Comparison of ENCODE assay signal across 15 cellular contexts in the genomic region with DNA sequence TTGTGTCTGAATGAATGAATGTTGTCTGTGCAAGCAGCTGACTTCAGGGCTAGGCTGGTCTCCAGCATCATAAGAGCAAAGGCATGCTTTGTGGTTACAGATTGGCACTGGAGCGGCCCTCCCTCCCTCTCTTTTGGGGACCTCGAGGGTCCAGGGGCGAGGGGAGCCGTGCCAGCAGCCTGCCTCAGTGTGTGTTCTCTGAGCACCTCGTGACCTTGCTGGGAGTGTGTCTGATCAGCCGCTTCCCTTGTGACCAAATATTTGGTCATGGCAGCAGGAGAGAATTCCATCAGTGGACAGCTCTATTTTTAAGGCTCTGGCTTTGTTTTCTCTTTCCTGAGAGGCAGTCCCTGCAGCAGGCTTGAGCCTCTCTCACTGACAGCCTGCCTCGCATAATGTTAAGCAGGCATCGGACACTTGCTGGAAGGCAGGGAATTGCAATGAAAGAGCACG.
DNase-seq lines count a peak whose midpoint lies in the region; ATAC-seq, FAIRE-seq and TF ChIP-seq lines count a peak whose summit lies in the region.
"Had no signal": no experiment of that assay in that cellular context is flagged by ENCODE, and none has a peak within 500 bp of the region (broad histone marks: within the 10 kb centered on the region; RNA-seq: fewer than 3 reads in every experiment).

No MANE protein-coding gene starts in this region.

- H3K27me3 ChIP-seq in HepG2 (ENCODE audit: control insufficient read depth in 1 of 2, insufficient read depth in 2 of 2, low read length in 2 of 2), result peaks cover 0 to 3% of the 10 kb centered on the region in 2 experiments; a peak in 1 of 5 replicates
- no peaks in the 10 kb centered on the region for H3K27me3 ChIP-seq in right lobe of liver
- no peaks in the 10 kb centered on the region for H3K27me3 ChIP-seq in neural cell (ENCODE audit: insufficient read depth, low read depth, low read length)
- H3K27me3 ChIP-seq in CD4-positive, alpha-beta T cell (ENCODE audit: control insufficient read depth, insufficient read depth, low read length), result no peaks in the 10 kb centered on the region
- H3K27me3 ChIP-seq in uterus, result no peaks in the 10 kb centered on the region
- H3K27me3 ChIP-seq: body of pancreas had no signal

- H2AFZ ChIP-seq in HepG2 (ENCODE audit: low read length) (no peak overlapping the region), neural cell (ENCODE audit: low read depth, low read length) (no peak overlapping the region)

- H3K9me3 ChIP-seq in HepG2 (ENCODE audit: low read length) (no peaks in the 10 kb centered on the region), right lobe of liver (no peaks in the 10 kb centered on the region), neural cell (ENCODE audit: low read length) (no peaks in the 10 kb centered on the region), uterus (no peaks in the 10 kb centered on the region)
- H3K9me3 ChIP-seq in CD4-positive, alpha-beta T cell (ENCODE audit: control insufficient read depth, low read length), result no peaks in the 10 kb centered on the region
- H3K9me3 ChIP-seq: body of pancreas had no signal

- no peak for TF ChIP-seq CTCF in HepG2 (CRISPR knock-in tag; IDR thresholded peaks at IDR 0.05)
- no peak for TF ChIP-seq CTCF in right lobe of liver (IDR thresholded peaks at IDR 0.05)
- TF ChIP-seq CTCF in neural cell (IDR thresholded peaks at IDR 0.05; ENCODE audit: poor library complexity, severe bottlenecking), result no peak
- TF ChIP-seq CTCF in CD4-positive, alpha-beta T cell (IDR thresholded peaks at IDR 0.05), result no peak
- TF ChIP-seq CTCF in uterus (IDR thresholded peaks at IDR 0.05), result no peak

- WGBS in HepG2 (ENCODE audit: low lambda C conversion rate), result 9% methylated on average over 6 of the region's 9 CpGs
- WGBS in right lobe of liver (ENCODE audit: insufficient coverage, low coverage, low lambda C conversion rate, missing lambda C conversion rate), result 23% methylated on average over 5 of the region's 9 CpGs

- peak overlapping the region; percentile 3; the same call in 1 of the 2 replicates for H3K4me2 ChIP-seq in HepG2 (ENCODE audit: low read depth, low read length)
- no peak overlapping the region for H3K4me2 ChIP-seq in neural cell (ENCODE audit: low read length)
- H3K4me2 ChIP-seq: A549 had no signal

- H3K36me3 Mint-ChIP-seq in CD4-positive, alpha-beta T cell (ENCODE audit: low read depth), result no peaks in the 10 kb centered on the region
- H3K36me3 Mint-ChIP-seq: mesothelial cell of epicardium had no signal

- no peaks in the 10 kb centered on the region for H3K9me2 ChIP-seq in neural cell (ENCODE audit: insufficient read depth, low read length)

- BruUV-seq in HepG2 (replicated peaks; lab: Mats Ljungman, UMichigan), result no TSS peak

- intact Hi-C loops in HepG2 (cut with micrococcal nuclease; ENCODE audit: unreplicated experiment) (no loop called here), right lobe of liver (cut with DNase I) (loop anchor here in 1 of 2 donors (10.0 kb wide), 1 partner anchor 148 kb away; no protein-coding TSS in a partner anchor), Right ventricle myocardium superior (cut with DNase I) (no loop called here), uterus (cut with DNase I; ENCODE audit: low total_unique reads) (no loop called here)
- intact Hi-C loops in CD4-positive, alpha-beta T cell (cut with DNase I, micrococcal nuclease), result no loop called here

- no peaks in the 10 kb centered on the region for H3K9me3 Mint-ChIP-seq in CD4-positive, alpha-beta T cell
- H3K9me3 Mint-ChIP-seq: mesothelial cell of epicardium had no signal

- H3K4me1 Mint-ChIP-seq in CD4-positive, alpha-beta T cell (ENCODE audit: low read depth), result no peaks in the 10 kb centered on the region

- H3K79me2 ChIP-seq in HepG2 (ENCODE audit: insufficient read depth, low read length) (no peaks in the 10 kb centered on the region), neural cell (replicated peaks; ENCODE audit: insufficient read depth, low read length) (no peaks in the 10 kb centered on the region)

- H3K4me1 ChIP-seq in HepG2 (ENCODE audit: insufficient read depth, low read length), result peaks cover 17% of the 10 kb centered on the region; the same call in 1 of the 2 replicates
- no peaks in the 10 kb centered on the region for H3K4me1 ChIP-seq in right lobe of liver
- no peaks in the 10 kb centered on the region for H3K4me1 ChIP-seq in uterus
- H3K4me1 ChIP-seq: A549 had no signal

- FAIRE-seq in HepG2 (lab: Jason Lieb, UNC), result no peak
- FAIRE-seq: A549, frontal cortex had no signal

- TF ChIP-seq EP300 in HepG2 (IDR thresholded peaks at IDR 0.05; ENCODE audit: low read depth in 2 of 2, low read length in 2 of 2) (no peak), HepG2 (CRISPR knock-in tag; IDR thresholded peaks at IDR 0.05; ENCODE audit: borderline replicate concordance) (no peak), neural cell (conservative IDR thresholded peaks at IDR 0.05; ENCODE audit: poor library complexity, severe bottlenecking) (no peak)

- H3F3A ChIP-seq in neural cell (ENCODE audit: insufficient read depth, low read length, poor library complexity, severe bottlenecking), result no peaks in the 10 kb centered on the region

- H3K4me3 ChIP-seq in HepG2 (replicated peaks in 1 of 3; ENCODE audit: insufficient read depth in 1 of 3, low read depth in 2 of 3, low read length in 3 of 3) (no peak overlapping the region), right lobe of liver (no peak overlapping the region), neural cell (ENCODE audit: low read length) (peak overlapping the region; percentile 0), uterus (no peak overlapping the region)
- H3K4me3 ChIP-seq: A549, body of pancreas had no signal

- H3K9ac ChIP-seq in HepG2 (ENCODE audit: insufficient read depth, low read depth, low read length), result no peak overlapping the region
- H3K9ac ChIP-seq in neural cell (ENCODE audit: low read length), result no peak overlapping the region

- ATAC-seq in HepG2, result peak; percentile 33
- no peak for ATAC-seq in right lobe of liver
- ATAC-seq in Right ventricle myocardium superior (ENCODE audit: poor library complexity), result peak; percentile 85
- ATAC-seq in CD4-positive, alpha-beta T cell (ENCODE audit: poor library complexity), result no peak
- ATAC-seq in HG03442 (IDR thresholded peaks at IDR 0.05; ENCODE audit: unreplicated experiment), result no peak
- ATAC-seq: A549, body of pancreas had no signal

- CTCF ChIA-PET in HepG2 (lab: Yijun Ruan, JAX; ENCODE audit: low intra/inter-chr PET ratio, low total read pairs), result no interaction called here
- CTCF ChIA-PET in CD4-positive, alpha-beta T cell (lab: Charles Lee), result no interaction called here

- no peak for DNase-seq in HepG2 (ENCODE audit: low spot score)
- no peak for DNase-seq in right lobe of liver
- peak; percentile 63 for DNase-seq in Right ventricle myocardium superior
- DNase-seq in CD4-positive, alpha-beta T cell, result no peak
- DNase-seq in germinal center (ENCODE audit: low spot score), result no peak
- DNase-seq in uterus, result no peak
- DNase-seq: NCI-H1092 treated with DMSO at 0.1 percent for 48 hours, NCI-H524 treated with DMSO at 0.1 percent for 48 hours, WERI-Rb-1 had no signal

- H4K20me1 ChIP-seq in HepG2 (ENCODE audit: insufficient read depth, low read length), result no peaks in the 10 kb centered on the region
- no peaks in the 10 kb centered on the region for H4K20me1 ChIP-seq in neural cell (ENCODE audit: insufficient read depth)

- POLR2A ChIA-PET in HepG2 (lab: Yijun Ruan, JAX), result no interaction called here
- POLR2A ChIA-PET in CD4-positive, alpha-beta T cell (lab: Charles Lee), result no interaction called here

- H3K27me3 Mint-ChIP-seq in CD4-positive, alpha-beta T cell, result peaks cover 24% of the 10 kb centered on the region

- H3K27ac Mint-ChIP-seq in CD4-positive, alpha-beta T cell, result no peak overlapping the region
- H3K27ac Mint-ChIP-seq: mesothelial cell of epicardium had no signal

- in situ Hi-C loops in HepG2 (cut with HindIII; ENCODE audit: extremely low pct_ligation_motif_present, low pct_unique_long_range_greater_than_20kb), result loop anchor here (25.0 kb wide), 1 partner anchor 421 kb away; no protein-coding TSS in a partner anchor

- TF ChIP-seq RAD21 in HepG2 (CRISPR knock-in tag; IDR thresholded peaks at IDR 0.05) (no peak), neural cell (conservative IDR thresholded peaks at IDR 0.05) (no peak)

- H3K4me3 Mint-ChIP-seq in CD4-positive, alpha-beta T cell, result no peak overlapping the region
- H3K4me3 Mint-ChIP-seq: mesothelial cell of epicardium had no signal

- no peaks in the 10 kb centered on the region for H3K36me3 ChIP-seq in HepG2 (replicated peaks in 1 of 2; ENCODE audit: control insufficient read depth in 1 of 2, insufficient read depth in 2 of 2, low read length in 2 of 2)
- H3K36me3 ChIP-seq in right lobe of liver, result no peaks in the 10 kb centered on the region
- no peaks in the 10 kb centered on the region for H3K36me3 ChIP-seq in neural cell (ENCODE audit: insufficient read depth, low read length)
- no peaks in the 10 kb centered on the region for H3K36me3 ChIP-seq in uterus
- H3K36me3 ChIP-seq: WERI-Rb-1 had no signal

- H3K27ac ChIP-seq in HepG2 (ENCODE audit: extremely low read length, insufficient read depth, low read length), result no peak overlapping the region
- H3K27ac ChIP-seq in right lobe of liver, result no peak overlapping the region
- no peak overlapping the region for H3K27ac ChIP-seq in neural cell (ENCODE audit: low read length)
- H3K27ac ChIP-seq in CD4-positive, alpha-beta T cell (ENCODE audit: low read depth, low read length), result no peak overlapping the region
- H3K27ac ChIP-seq in uterus, result peak overlapping the region in 1 of 2 donors; percentile 41
- H3K27ac ChIP-seq: A549, body of pancreas, WERI-Rb-1 had no signal

- no peak for TF ChIP-seq POLR2A in HepG2 (IDR thresholded peaks at IDR 0.05; ENCODE audit: insufficient read depth in 1 of 2, low read depth in 2 of 2, low read length in 2 of 2)
- no peak for TF ChIP-seq POLR2A in right lobe of liver (IDR thresholded peaks at IDR 0.05)
- no peak for TF ChIP-seq POLR2A in uterus (IDR thresholded peaks at IDR 0.05)

TF ChIP-seq in HepG2, 621 proteins besides CTCF, POLR2A, EP300 and RAD21 (continues in another document):
- TF ChIP-seq ZNF75D (CRISPR knock-in tag; IDR thresholded peaks at IDR 0.05; ENCODE audit: borderline replicate concordance) (no peak), RFX3 (CRISPR knock-in tag; IDR thresholded peaks at IDR 0.05) (no peak)

TF ChIP-seq in neural cell, 6 proteins besides CTCF, POLR2A, EP300 and RAD21 (continues in another document):
- TF ChIP-seq SMC3 (conservative IDR thresholded peaks at IDR 0.05; ENCODE audit: poor library complexity), result no peak
- no peak for TF ChIP-seq TAF1 (IDR thresholded peaks at IDR 0.05; ENCODE audit: low read depth)

Comparison
In these comparisons a context has a peak if more than half of its experiments do, and no peak if none do; other contexts are left out.
1. ATAC-seq: peak in HepG2 (single experiment) and Right ventricle myocardium superior (single experiment); none in right lobe of liver (0 of 4), CD4-positive, alpha-beta T cell (single experiment) and HG03442 (single experiment).